Comparison of ENCODE assay signal across 8 cellular contexts in the genomic region with DNA sequence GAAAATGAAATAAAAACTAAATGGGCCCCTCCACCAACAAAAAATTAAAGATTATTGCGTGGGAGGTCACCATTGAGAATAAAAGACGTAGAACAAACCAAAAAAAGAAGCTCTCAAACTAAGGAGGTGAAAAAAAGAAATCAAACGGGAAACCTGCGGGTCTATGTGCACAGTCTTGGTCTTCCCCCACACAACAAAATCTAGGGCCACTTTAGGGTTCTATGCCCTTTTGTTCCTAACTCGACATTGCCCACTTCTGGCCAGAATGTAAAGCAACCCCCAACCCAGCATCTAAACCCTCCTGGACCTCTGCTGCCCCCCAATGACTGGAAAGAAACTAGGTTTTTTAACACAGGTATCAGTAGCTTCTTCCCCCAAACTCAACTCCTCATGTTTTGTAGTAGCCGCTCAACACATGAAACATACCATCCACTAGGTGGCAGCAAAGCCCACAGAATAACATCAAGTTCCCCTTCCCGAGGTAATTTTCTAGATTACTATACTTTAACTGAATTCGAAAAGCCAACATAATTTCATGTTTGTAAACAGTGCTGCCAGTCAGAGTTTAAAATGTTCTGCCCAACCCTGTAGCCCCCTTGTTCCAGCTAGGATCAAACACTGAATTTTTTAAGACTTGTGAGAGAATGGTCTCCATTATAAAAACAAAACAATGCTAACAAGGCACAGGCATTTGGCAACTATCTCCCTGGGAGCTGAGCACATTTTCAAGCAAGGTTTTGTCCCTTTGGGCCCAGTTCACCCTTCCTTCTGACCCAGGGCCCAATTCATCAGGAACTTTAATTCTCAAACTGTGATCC. TPM values are rescaled to one million over a fixed set of nuclear protein-coding genes. Genes with fewer than 3 reads are reported as not detected.
DNase-seq lines count a peak whose midpoint lies in the region; ATAC-seq, FAIRE-seq and TF ChIP-seq lines count a peak whose summit lies in the region.

No MANE protein-coding gene starts in this region.

- no peak overlapping the region for H3K9ac ChIP-seq in H9 (ENCODE audit: extremely low read depth, insufficient read length, low read length)
- no peak overlapping the region for H3K9ac ChIP-seq in neural cell (ENCODE audit: low read length)

- peak overlapping the region; percentile 16 for H3K27ac ChIP-seq in H9 (ENCODE audit: insufficient read length, low read depth, low read length)
- H3K27ac ChIP-seq in neural cell (ENCODE audit: low read length), result no peak overlapping the region
- H3K27ac ChIP-seq in tibial artery, result peak overlapping the region in 1 of 2 donors; percentile 51

- H4K8ac ChIP-seq in H9 (replicated peaks; ENCODE audit: insufficient read length, low read depth, low read length), result no peak overlapping the region

- H2AFZ ChIP-seq in H9 (ENCODE audit: low read length), result peak overlapping the region; percentile 80
- no peak overlapping the region for H2AFZ ChIP-seq in neural cell (ENCODE audit: low read depth, low read length)

- peak; percentile 85 to 86 for ATAC-seq in activated T-cell treated with anti-CD3 and anti-CD28 coated beads, Interleukin-2, amount 50 U/mL, for 72 hours (replicated peaks in 1 of 2)

- peaks cover 10% of the 10 kb centered on the region in 2 experiments for H3K4me1 Mint-ChIP-seq in H9
- H3K4me1 Mint-ChIP-seq in activated T-cell treated with anti-CD3 and anti-CD28 coated beads, Interleukin-2, amount 50 U/mL, for 72 hours (ENCODE audit: low read depth), result peaks cover 78% of the 10 kb centered on the region

- H3K4ac ChIP-seq in H9 (ENCODE audit: low read depth, low read length), result no peak overlapping the region

- H3K4me3 ChIP-seq in neural cell (ENCODE audit: low read length), result no peak overlapping the region
- no peak overlapping the region for H3K4me3 ChIP-seq in tibial artery

- H3K27me3 ChIP-seq in H9 (ENCODE audit: insufficient read depth, low read length) (no peaks in the 10 kb centered on the region), neural cell (ENCODE audit: insufficient read depth, low read depth, low read length) (no peaks in the 10 kb centered on the region), tibial artery (no peaks in the 10 kb centered on the region)

- peak; percentile 54 for FAIRE-seq in RCC 7860 (lab: Jason Lieb, UNC)

- H3F3A ChIP-seq in neural cell (ENCODE audit: insufficient read depth, low read length, poor library complexity, severe bottlenecking), result no peaks in the 10 kb centered on the region

- no peaks in the 10 kb centered on the region for H3K9me2 ChIP-seq in neural cell (ENCODE audit: insufficient read depth, low read length)

- H3K14ac ChIP-seq in H9 (ENCODE audit: insufficient read depth, low read length), result no peak overlapping the region

- intact Hi-C loops in tibial artery (cut with DNase I; ENCODE audit: low total_unique reads), result loop anchor here (5.0 kb wide), 1 partner anchor 142 kb away; no protein-coding TSS in a partner anchor

- peak; percentile 60 for DNase-seq in GDM1 (lab: John Stamatoyannopoulos, UW)
- peak; percentile 90 for DNase-seq in H9
- peak; percentile 77 for DNase-seq in LHCN-M2 (ENCODE audit: low read depth)
- peak; percentile 49 for DNase-seq in RCC 7860 (ENCODE audit: low spot score)
- peak; percentile 88 for DNase-seq in activated T-cell treated with anti-CD3 and anti-CD28 coated beads, Interleukin-2, amount 50 U/mL, for 72 hours
- DNase-seq in fibroblast of peridontal ligament (ENCODE audit: extremely low read depth), result peak; percentile 91
- peak in 1 of 2 donors; percentile 82 for DNase-seq in tibial artery

- H2BK15ac ChIP-seq in H9 (ENCODE audit: low read depth, low read length), result no peak overlapping the region

- no peak overlapping the region for H4K91ac ChIP-seq in H9 (ENCODE audit: insufficient read length, low read depth, low read length)

- no peak for TF ChIP-seq EP300 in neural cell (conservative IDR thresholded peaks at IDR 0.05; ENCODE audit: poor library complexity, severe bottlenecking)

- no peak overlapping the region for H3K56ac ChIP-seq in H9 (ENCODE audit: insufficient read length, low read depth, low read length)

- H3K36me3 Mint-ChIP-seq in H9 (ENCODE audit: insufficient read depth in 1 of 3, low read depth in 3 of 3), result peaks cover 28 to 57% (median 49%) of the 10 kb centered on the region in 3 experiments; a peak in 6 of 7 replicates
- H3K36me3 Mint-ChIP-seq in activated T-cell treated with anti-CD3 and anti-CD28 coated beads, Interleukin-2, amount 50 U/mL, for 72 hours (ENCODE audit: insufficient read depth in 2 of 2), result peaks cover 4 to 23% of the 10 kb centered on the region in 2 donors

- H3K4me2 ChIP-seq in H9 (ENCODE audit: insufficient read depth, insufficient read length, low read length) (no peak overlapping the region), neural cell (ENCODE audit: low read length) (no peak overlapping the region)

- no peaks in the 10 kb centered on the region for H3K9me3 Mint-ChIP-seq in H9
- H3K9me3 Mint-ChIP-seq in activated T-cell treated with anti-CD3 and anti-CD28 coated beads, Interleukin-2, amount 50 U/mL, for 72 hours, result no peaks in the 10 kb centered on the region

- H3K27ac Mint-ChIP-seq in H9, result peak overlapping the region; percentile 94 to 97 (median 97)
- H3K27ac Mint-ChIP-seq in activated T-cell treated with anti-CD3 and anti-CD28 coated beads, Interleukin-2, amount 50 U/mL, for 72 hours, result peak overlapping the region; percentile 43

- no peak overlapping the region for H3K4me3 Mint-ChIP-seq in H9
- H3K4me3 Mint-ChIP-seq in activated T-cell treated with anti-CD3 and anti-CD28 coated beads, Interleukin-2, amount 50 U/mL, for 72 hours, result peak overlapping the region; percentile 85 to 91

- no peak overlapping the region for H2AK5ac ChIP-seq in H9 (ENCODE audit: insufficient read length, low read length)

- H3K23me2 ChIP-seq in H9 (ENCODE audit: insufficient read length, low read depth, low read length, poor library complexity, severe bottlenecking), result no peaks in the 10 kb centered on the region

- no peaks in the 10 kb centered on the region for H3K9me3 ChIP-seq in H9 (ENCODE audit: control insufficient read depth, low read depth, low read length)
- H3K9me3 ChIP-seq in neural cell (ENCODE audit: low read length), result no peaks in the 10 kb centered on the region
- H3K9me3 ChIP-seq in tibial artery, result no peaks in the 10 kb centered on the region

- no CpG with 5 or more reads among the region's 8 CpGs for WGBS in H9 (ENCODE audit: extremely low coverage, insufficient read length, low lambda C conversion rate)

- no peak overlapping the region for H3T11ph ChIP-seq in H9 (ENCODE audit: low read length)

- H4K20me1 ChIP-seq in H9 (ENCODE audit: control insufficient read depth, insufficient read depth, insufficient read length) (no peaks in the 10 kb centered on the region), neural cell (ENCODE audit: insufficient read depth) (no peaks in the 10 kb centered on the region)

- H3K36me3 ChIP-seq in neural cell (ENCODE audit: insufficient read depth, low read length), result no peaks in the 10 kb centered on the region
- peaks cover 23 to 36% (median 24%) of the 10 kb centered on the region in 3 donors for H3K36me3 ChIP-seq in tibial artery

- H3K79me2 ChIP-seq in H9 (ENCODE audit: insufficient read depth, low read length) (no peaks in the 10 kb centered on the region), neural cell (replicated peaks; ENCODE audit: insufficient read depth, low read length) (peaks cover 3% of the 10 kb centered on the region)

- H3K23ac ChIP-seq in H9 (ENCODE audit: insufficient read length, low read depth, low read length), result no peak overlapping the region

- no peak overlapping the region for H4K5ac ChIP-seq in H9 (ENCODE audit: insufficient read length, low read depth, low read length)

- H2BK5ac ChIP-seq in H9 (ENCODE audit: insufficient read length, low read length), result no peak overlapping the region

- no peak overlapping the region for H3K18ac ChIP-seq in H9 (ENCODE audit: insufficient read length, low read depth, low read length)

- H2BK120ac ChIP-seq in H9 (ENCODE audit: low read depth, low read length, poor library complexity, severe bottlenecking), result no peak overlapping the region

- H2BK12ac ChIP-seq in H9 (ENCODE audit: insufficient read length, low read depth, low read length), result no peak overlapping the region

- peak; percentile 90 for TF ChIP-seq RAD21 in neural cell (conservative IDR thresholded peaks at IDR 0.05)

- H3K79me1 ChIP-seq in H9 (ENCODE audit: insufficient read depth, low read depth, low read length, poor library complexity, severe bottlenecking), result peaks cover 2% of the 10 kb centered on the region

- H3K4me1 ChIP-seq in H9 (ENCODE audit: insufficient read depth, low read length) (no peaks in the 10 kb centered on the region), tibial artery (peaks cover 0 to 23% (median 13%) of the 10 kb centered on the region in 4 donors)

- no peaks in the 10 kb centered on the region for H3K27me3 Mint-ChIP-seq in H9 (ENCODE audit: low read depth)
- H3K27me3 Mint-ChIP-seq in activated T-cell treated with anti-CD3 and anti-CD28 coated beads, Interleukin-2, amount 50 U/mL, for 72 hours (ENCODE audit: low read depth), result no peaks in the 10 kb centered on the region

- TF ChIP-seq CTCF in H9 (conservative IDR thresholded peaks at IDR 0.05) (peak; percentile 96), neural cell (IDR thresholded peaks at IDR 0.05; ENCODE audit: poor library complexity, severe bottlenecking) (peak; percentile 89), tibial artery (IDR thresholded peaks at IDR 0.05) (peak; percentile 74 to 90)

- H2BK20ac ChIP-seq in H9 (ENCODE audit: low read depth, low read length, poor library complexity, severe bottlenecking), result no peak overlapping the region

RNA-seq across cellular contexts. Expression of a gene that starts 18.7 kb away (rescaled TPM):
- total RNA-seq in H9 (2021) (127 TPM in 2 replicates), LHCN-M2 (2014; rRNA removed) (284 and 290 TPM in 2 replicates)
- 462 TPM for polyA plus RNA-seq in LHCN-M2 (2012)
- 100 to 1,000 TPM; 165 to 188 TPM for total RNA-seq in activated T-cell treated with anti-CD3 and anti-CD28 coated beads, Interleukin-2, amount 50 U/mL, for 72 hours
- polyA plus RNA-seq in neural cell, result 297 and 369 TPM in 2 replicates
- polyA minus RNA-seq in neural cell, result 110 and 134 TPM in 2 replicates

RNA-seq across cellular contexts. Expression of a gene that starts 27.8 kb away (rescaled TPM):
- total RNA-seq in H9 (2021) (21.8 and 23.5 TPM in 2 replicates), LHCN-M2 (2014; rRNA removed) (6.5 and 9.8 TPM in 2 replicates)
- polyA plus RNA-seq in LHCN-M2 (2012), result 51.0 TPM
- total RNA-seq in activated T-cell treated with anti-CD3 and anti-CD28 coated beads, Interleukin-2, amount 50 U/mL, for 72 hours, result 10 to 100 TPM; 18.8 to 21.9 TPM
- polyA plus RNA-seq in neural cell, result 2.6 and 3.0 TPM in 2 replicates
- 5.6 and 5.8 TPM in 2 replicates for polyA minus RNA-seq in neural cell

Comparison
In these comparisons a context has a peak if more than half of its experiments do, and no peak if none do; other contexts are left out.
1. H3K4me3 Mint-ChIP-seq: peak in activated T-cell treated with anti-CD3 and anti-CD28 coated beads, Interleukin-2, amount 50 U/mL, for 72 hours (2 of 2); none in H9 (0 of 2).
2. Peak in every context shown above with its lines, with median percentiles within 50 percentile points of each other: CTCF ChIP-seq.